In the genomic region with DNA sequence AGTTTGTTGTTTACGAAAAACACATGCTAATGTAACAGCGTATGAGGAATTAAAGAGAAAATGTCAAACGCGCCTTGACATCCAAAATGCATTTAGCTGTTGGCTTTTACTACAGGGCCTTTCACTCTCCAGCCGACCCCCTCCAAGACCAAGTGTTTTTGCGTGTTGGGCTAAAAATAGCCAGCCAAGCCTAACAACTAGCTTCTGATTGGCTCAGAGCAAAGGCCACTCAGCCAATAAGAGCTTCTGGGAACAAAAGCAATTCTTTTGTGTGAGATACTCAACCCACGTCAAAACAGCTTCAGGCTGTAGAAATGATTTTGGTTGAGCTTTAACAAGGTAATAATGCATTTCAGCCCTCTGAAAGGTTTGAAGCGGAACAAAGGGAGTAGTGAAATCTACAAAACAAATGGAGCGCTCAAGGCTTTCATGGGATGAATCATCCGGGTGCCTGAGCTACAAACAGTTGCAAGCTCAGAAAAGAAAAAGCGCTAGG, we compare ENCODE assay signal across 8 cellular contexts.
DNase-seq lines count a peak whose midpoint lies in the region; ATAC-seq, FAIRE-seq and TF ChIP-seq lines count a peak whose summit lies in the region.

No MANE protein-coding gene starts in this region.

- no peak for ATAC-seq in natural killer cell treated with Interleukin-12 subunit alpha and Interleukin-12 subunit beta and Interleukin-15 and Interleukin-18, amount 100 ng/mL, for 72 hours
- ATAC-seq in natural killer cell (no peak), HG02884 (IDR thresholded peaks at IDR 0.05; ENCODE audit: unreplicated experiment) (peak; percentile 71), gastrocnemius medialis (peak; percentile 83 to 86)

- no peaks in the 10 kb centered on the region for H3K36me3 Mint-ChIP-seq in natural killer cell treated with Interleukin-12 subunit alpha and Interleukin-12 subunit beta and Interleukin-15 and Interleukin-18, amount 100 ng/mL, for 72 hours
- H3K36me3 Mint-ChIP-seq in natural killer cell (no peaks in the 10 kb centered on the region), immature natural killer cell (no peaks in the 10 kb centered on the region)

- H3K27ac Mint-ChIP-seq in natural killer cell treated with Interleukin-12 subunit alpha and Interleukin-12 subunit beta and Interleukin-15 and Interleukin-18, amount 100 ng/mL, for 72 hours, result no peak overlapping the region
- peak overlapping the region in 1 of 2 donors; percentile 39 for H3K27ac Mint-ChIP-seq in natural killer cell
- no peak overlapping the region for H3K27ac Mint-ChIP-seq in immature natural killer cell

- H3K27me3 ChIP-seq in bronchial epithelial cell (ENCODE audit: control insufficient read depth, insufficient read depth, low read length) (no peaks in the 10 kb centered on the region), gastrocnemius medialis (no peaks in the 10 kb centered on the region)

- peak overlapping the region; percentile 25 to 62 (median 46) for H3K27ac ChIP-seq in gastrocnemius medialis

- H3K4me1 Mint-ChIP-seq in natural killer cell treated with Interleukin-12 subunit alpha and Interleukin-12 subunit beta and Interleukin-15 and Interleukin-18, amount 100 ng/mL, for 72 hours (ENCODE audit: low read depth in 2 of 2), result peaks cover 4 to 9% of the 10 kb centered on the region in 2 donors
- H3K4me1 Mint-ChIP-seq in natural killer cell (peaks cover 9 to 10% of the 10 kb centered on the region in 2 donors), immature natural killer cell (peaks cover 3 to 8% of the 10 kb centered on the region in 2 donors)

- TF ChIP-seq CTCF in natural killer cell (IDR thresholded peaks at IDR 0.05), result no peak
- no peak for TF ChIP-seq CTCF in bronchial epithelial cell (IDR thresholded peaks at IDR 0.05; ENCODE audit: insufficient read depth, low read length, severe bottlenecking)
- no peak for TF ChIP-seq CTCF in gastrocnemius medialis (IDR thresholded peaks at IDR 0.05 in 4 of 5, conservative IDR thresholded peaks at IDR 0.05 in 1 of 5)

- peaks cover 4 to 6% of the 10 kb centered on the region in 2 donors for H3K4me1 ChIP-seq in gastrocnemius medialis

- no peak for FAIRE-seq in bronchial epithelial cell (lab: Jason Lieb, UNC)

- intact Hi-C loops in natural killer cell (cut with micrococcal nuclease), result loop anchor here (5.0 to 10.0 kb wide), 2 partner anchors 763 to 1026 kb away; partner anchors contain the start of gene BTG1
- intact Hi-C loops in gastrocnemius medialis (cut with DNase I; ENCODE audit: low total_unique reads), result loop anchor here (5.0 kb wide), 3 partner anchors 431 to 1226 kb away; partner anchors contain the start of gene BTG1

- H3K9me3 Mint-ChIP-seq in natural killer cell treated with Interleukin-12 subunit alpha and Interleukin-12 subunit beta and Interleukin-15 and Interleukin-18, amount 100 ng/mL, for 72 hours, result no peaks in the 10 kb centered on the region
- H3K9me3 Mint-ChIP-seq in natural killer cell, result no peaks in the 10 kb centered on the region
- no peaks in the 10 kb centered on the region for H3K9me3 Mint-ChIP-seq in immature natural killer cell

- no peak for DNase-seq in natural killer cell treated with Interleukin-12 subunit alpha and Interleukin-12 subunit beta and Interleukin-15 and Interleukin-18, amount 100 ng/mL, for 72 hours (ENCODE audit: low spot score)
- DNase-seq in natural killer cell (no peak), NCI-H524 (lab: John Stamatoyannopoulos, UW) (peak; percentile 79 to 93), bronchial epithelial cell (ENCODE audit: low read depth) (peak; percentile 78), gastrocnemius medialis (peak in 1 of 2 donors; percentile 21), immature natural killer cell (no peak)

- peaks cover 20 to 34% of the 10 kb centered on the region in 2 donors for H3K27me3 Mint-ChIP-seq in natural killer cell treated with Interleukin-12 subunit alpha and Interleukin-12 subunit beta and Interleukin-15 and Interleukin-18, amount 100 ng/mL, for 72 hours
- H3K27me3 Mint-ChIP-seq in natural killer cell (ENCODE audit: low read depth in 2 of 2), result peaks cover 22 to 34% of the 10 kb centered on the region in 2 donors
- peaks cover 0 to 11% (median 4%) of the 10 kb centered on the region in 3 donors for H3K27me3 Mint-ChIP-seq in immature natural killer cell (ENCODE audit: low read depth in 3 of 3)

- H3K9me3 ChIP-seq in iPS-18c (ENCODE audit: control insufficient read depth, insufficient read depth, low read length) (no peaks in the 10 kb centered on the region), gastrocnemius medialis (no peaks in the 10 kb centered on the region)

- peak overlapping the region; percentile 68 for H3K4me3 Mint-ChIP-seq in natural killer cell treated with Interleukin-12 subunit alpha and Interleukin-12 subunit beta and Interleukin-15 and Interleukin-18, amount 100 ng/mL, for 72 hours
- H3K4me3 Mint-ChIP-seq in natural killer cell (no peak overlapping the region), immature natural killer cell (peak overlapping the region in 2 of 5 donors; percentile 64 to 67)

- H3K4me3 ChIP-seq in bronchial epithelial cell (ENCODE audit: low read depth, low read length) (peak overlapping the region; percentile 34), iPS-18c (ENCODE audit: insufficient read depth, low read depth, low read length) (peak overlapping the region; percentile 46), gastrocnemius medialis (peak overlapping the region; percentile 43 to 55 (median 52))

- TF ChIP-seq POLR2A in gastrocnemius medialis (IDR thresholded peaks at IDR 0.05), result no peak

- in situ Hi-C loops in gastrocnemius medialis (cut with MboI; ENCODE audit: low sequenced_read_pairs in 4 of 4), result loop anchor here (10.0 to 25.0 kb wide), 4 partner anchors 781 to 1256 kb away; no protein-coding TSS in a partner anchor

- H3K36me3 ChIP-seq in bronchial epithelial cell (ENCODE audit: control insufficient read depth, insufficient read depth, low read length) (no peaks in the 10 kb centered on the region), gastrocnemius medialis (no peaks in the 10 kb centered on the region)

Comparison
In these comparisons a context has a peak if more than half of its experiments do, and no peak if none do; other contexts are left out.
1. ATAC-seq: peak in HG02884 (single experiment) and gastrocnemius medialis (2 of 2); none in natural killer cell treated with Interleukin-12 subunit alpha and Interleukin-12 subunit beta and Interleukin-15 and Interleukin-18, amount 100 ng/mL, for 72 hours (0 of 2) and natural killer cell (0 of 3).
2. DNase-seq: peak in NCI-H524 (2 of 2) and bronchial epithelial cell (single experiment); none in natural killer cell treated with Interleukin-12 subunit alpha and Interleukin-12 subunit beta and Interleukin-15 and Interleukin-18, amount 100 ng/mL, for 72 hours (single experiment), natural killer cell (single experiment) and immature natural killer cell (0 of 3).
3. Peak in every context shown above with its lines, with median percentiles within 50 percentile points of each other: H3K4me3 ChIP-seq.